24 cellular contexts compared by ENCODE assay signal in genomic region chr15:93202405-93202804, GRCh38.
"Had no signal": no experiment of that assay in that cellular context is flagged by ENCODE, and none has a peak within 500 bp of the region (broad histone marks: within the 10 kb centered on the region; RNA-seq: fewer than 3 reads in every experiment).

No MANE protein-coding gene starts in this region.

- H3K36me3 Mint-ChIP-seq: immature natural killer cell, mesothelial cell of epicardium had no signal

- ATAC-seq: effector memory CD8-positive, alpha-beta T cell; esophagus mucosa; gastroesophageal sphincter; heart left ventricle; left lung; lower lobe of right lung; mucosa of descending colon had no signal

- H3K9me3 ChIP-seq: colonic mucosa, mucosa of descending colon had no signal

- H3K4me1 ChIP-seq: colonic mucosa, esophagus squamous epithelium, gastroesophageal sphincter, left lung, lower lobe of right lung had no signal

- H3K27ac ChIP-seq: colonic mucosa, epithelial cell of prostate, esophagus squamous epithelium, gastroesophageal sphincter, heart left ventricle, hepatocyte, left lung, lower lobe of right lung had no signal

- H3K79me2 ChIP-seq: hepatocyte had no signal

- H3K36me3 ChIP-seq: colonic mucosa, esophagus squamous epithelium, gastroesophageal sphincter, heart left ventricle, left lung, lower lobe of right lung had no signal

- H3K27me3 ChIP-seq: colonic mucosa, gastroesophageal sphincter, heart left ventricle, hepatocyte had no signal

- H3K4me2 ChIP-seq: hepatocyte had no signal

- H3K4me3 ChIP-seq: colonic mucosa, esophagus squamous epithelium, gastroesophageal sphincter, heart left ventricle, hepatocyte, left lung, lower lobe of right lung, mucosa of descending colon had no signal

- DNase-seq: colonic mucosa; cortex of kidney; effector CD8-positive, alpha-beta T cell; effector memory CD8-positive, alpha-beta T cell; erythroblast; esophagus squamous epithelium; foreskin fibroblast; foreskin melanocyte; heart left ventricle; hypothalamus; immature natural killer cell; left cardiac atrium; left lung; left ventricle myocardium superior; lower lobe of right lung; mesenchymal stem cell; mucosa of descending colon had no signal

- H3K27ac Mint-ChIP-seq: dendritic cell treated with granulocyte-macrophage colony-stimulating factor and Interleukin-4, amounts not matched to agents 40 ng/mL and 50 ng/mL, for 4 days; effector memory CD8-positive, alpha-beta T cell; endodermal cell; immature natural killer cell; mesothelial cell of epicardium had no signal

- H2AFZ ChIP-seq: hepatocyte had no signal

- H3K4me3 Mint-ChIP-seq: dendritic cell treated with granulocyte-macrophage colony-stimulating factor and Interleukin-4, amounts not matched to agents 40 ng/mL and 50 ng/mL, for 4 days; effector memory CD8-positive, alpha-beta T cell; endodermal cell; immature natural killer cell; mesothelial cell of epicardium had no signal

- H3K4me1 Mint-ChIP-seq: immature natural killer cell had no signal
